ENCODE assay signal across 17 cellular contexts in genomic region chr18:59515147-59515546, GRCh38.
DNase-seq lines count a peak whose midpoint lies in the region; ATAC-seq, FAIRE-seq and TF ChIP-seq lines count a peak whose summit lies in the region.
"Had no signal": no experiment of that assay in that cellular context is flagged by ENCODE, and none has a peak within 500 bp of the region (broad histone marks: within the 10 kb centered on the region; RNA-seq: fewer than 3 reads in every experiment).

No MANE protein-coding gene starts in this region.

- TF ChIP-seq EP300 in HepG2 (IDR thresholded peaks at IDR 0.05; ENCODE audit: low read depth in 2 of 2, low read length in 2 of 2) (no peak), HepG2 (CRISPR knock-in tag; IDR thresholded peaks at IDR 0.05; ENCODE audit: borderline replicate concordance) (no peak)

- H3K9me3 ChIP-seq in HepG2 (ENCODE audit: low read length) = no peaks in the 10 kb centered on the region
- no peaks in the 10 kb centered on the region for H3K9me3 ChIP-seq in right lobe of liver
- no peaks in the 10 kb centered on the region for H3K9me3 ChIP-seq in parathyroid adenoma (ENCODE audit: control insufficient read depth, low read length)
- H3K9me3 ChIP-seq: MG63 had no signal

- H2AFZ ChIP-seq in HepG2 (ENCODE audit: low read length) (no peak overlapping the region), parathyroid adenoma (no peak overlapping the region)

- H4K20me1 ChIP-seq in HepG2 (ENCODE audit: insufficient read depth, low read length) = peaks cover 3% of the 10 kb centered on the region; the same call in 1 of the 2 replicates

- peaks cover 40% of the 10 kb centered on the region for H3K4me1 ChIP-seq in HepG2 (ENCODE audit: insufficient read depth, low read length)
- H3K4me1 ChIP-seq in right lobe of liver = peaks cover 0 to 13% (median 0%) of the 10 kb centered on the region in 4 donors
- H3K4me1 ChIP-seq in parathyroid adenoma = peaks cover 12% of the 10 kb centered on the region

- in situ Hi-C loops in HepG2 (cut with HindIII; ENCODE audit: extremely low pct_ligation_motif_present, low pct_unique_long_range_greater_than_20kb) = no loop called here

- H3K4me2 ChIP-seq in HepG2 (ENCODE audit: low read depth, low read length) = no peak overlapping the region
- peak overlapping the region; percentile 51 for H3K4me2 ChIP-seq in parathyroid adenoma (ENCODE audit: low read length)

- BruUV-seq in HepG2 (replicated peaks; lab: Mats Ljungman, UMichigan) = no TSS peak

- FAIRE-seq in HepG2 (lab: Jason Lieb, UNC) = no peak
- FAIRE-seq: H54 had no signal

- H3K27ac ChIP-seq in HepG2 (ENCODE audit: extremely low read length, insufficient read depth, low read length) (no peak overlapping the region), right lobe of liver (peak overlapping the region in 1 of 3 donors; percentile 10), parathyroid adenoma (no peak overlapping the region)

- TF ChIP-seq RAD21 in HepG2 (CRISPR knock-in tag; IDR thresholded peaks at IDR 0.05) = no peak

- ATAC-seq in HepG2 = no peak
- no peak for ATAC-seq in right lobe of liver

- H3K79me2 ChIP-seq in HepG2 (ENCODE audit: insufficient read depth, low read length) (no peaks in the 10 kb centered on the region), parathyroid adenoma (no peaks in the 10 kb centered on the region)

- DNase-seq in HepG2 (ENCODE audit: low spot score) (no peak), right lobe of liver (no peak), fibroblast of gingiva (ENCODE audit: low read depth) (peak; percentile 19), C1 segment of cervical spinal cord (lab: John Stamatoyannopoulos, UW) (no peak), NCI-H1694 (lab: John Stamatoyannopoulos, UW) (no peak)
- DNase-seq in stimulated activated CD4-positive, alpha-beta T cell treated with anti-CD3 and anti-CD28 coated beads, Interleukin-1b, Interleukin-23, amount 100 ng/mL, for 48 hours = no peak
- DNase-seq: ACHN, AML-193, COR-L47, DMS79, Karpas-422, MG63, NCI-H1092, NCI-H2107, NCI-H2227 treated with DMSO at 0.1 percent for 48 hours had no signal

- H3K4me3 ChIP-seq in HepG2 (replicated peaks in 1 of 3; ENCODE audit: insufficient read depth in 1 of 3, low read depth in 2 of 3, low read length in 3 of 3) (no peak overlapping the region), right lobe of liver (no peak overlapping the region), parathyroid adenoma (ENCODE audit: low read depth, low read length) (peak overlapping the region; percentile 18)
- H3K4me3 ChIP-seq: MG63 had no signal

- TF ChIP-seq CTCF in HepG2 (CRISPR knock-in tag; IDR thresholded peaks at IDR 0.05) = no peak
- TF ChIP-seq CTCF in right lobe of liver (IDR thresholded peaks at IDR 0.05) = no peak
- TF ChIP-seq CTCF in parathyroid adenoma (IDR thresholded peaks at IDR 0.05) = no peak

- CTCF ChIA-PET in HepG2 (lab: Yijun Ruan, JAX; ENCODE audit: low intra/inter-chr PET ratio, low total read pairs) = no interaction called here

- no peak for TF ChIP-seq POLR2A in HepG2 (IDR thresholded peaks at IDR 0.05; ENCODE audit: insufficient read depth in 1 of 2, low read depth in 2 of 2, low read length in 2 of 2)
- no peak for TF ChIP-seq POLR2A in right lobe of liver (IDR thresholded peaks at IDR 0.05)

- POLR2A ChIA-PET in HepG2 (lab: Yijun Ruan, JAX) = no interaction called here

- intact Hi-C loops in HepG2 (cut with micrococcal nuclease; ENCODE audit: unreplicated experiment) = no loop called here
- intact Hi-C loops in right lobe of liver (cut with DNase I) = no loop called here

- H3K36me3 ChIP-seq in HepG2 (replicated peaks in 1 of 2; ENCODE audit: control insufficient read depth in 1 of 2, insufficient read depth in 2 of 2, low read length in 2 of 2) (no peaks in the 10 kb centered on the region), right lobe of liver (no peaks in the 10 kb centered on the region), parathyroid adenoma (ENCODE audit: control insufficient read depth, insufficient read depth, low read length) (no peaks in the 10 kb centered on the region)

- WGBS in HepG2 (ENCODE audit: low lambda C conversion rate) = 45% methylated on average over 5 of the region's 5 CpGs
- 80% methylated on average over 5 of the region's 5 CpGs for WGBS in right lobe of liver (ENCODE audit: insufficient coverage, low coverage, low lambda C conversion rate, missing lambda C conversion rate)

- H3K27me3 ChIP-seq in HepG2 (ENCODE audit: control insufficient read depth in 1 of 2, insufficient read depth in 2 of 2, low read length in 2 of 2) (peaks cover 0 to 24% of the 10 kb centered on the region in 2 experiments; a peak in 2 of 5 replicates), right lobe of liver (no peaks in the 10 kb centered on the region), parathyroid adenoma (ENCODE audit: control insufficient read depth, insufficient read depth, low read length) (no peaks in the 10 kb centered on the region)
- H3K27me3 ChIP-seq: MG63 had no signal

- H3K9ac ChIP-seq in HepG2 (ENCODE audit: insufficient read depth, low read depth, low read length) = no peak overlapping the region
- no peak overlapping the region for H3K9ac ChIP-seq in parathyroid adenoma

TF ChIP-seq in HepG2, 621 proteins besides CTCF, POLR2A, EP300 and RAD21:
- TF ChIP-seq ZKSCAN1 (IDR thresholded peaks at IDR 0.05; ENCODE audit: low read length) (peak; percentile 88), ZNF407 (CRISPR knock-in tag; IDR thresholded peaks at IDR 0.05; ENCODE audit: not compliant biosample characterization) (no peak)
TF ChIP-seq in HepG2: peak in this region for 1.
